ENCODE assay signal across 22 cellular contexts in the genomic region with DNA sequence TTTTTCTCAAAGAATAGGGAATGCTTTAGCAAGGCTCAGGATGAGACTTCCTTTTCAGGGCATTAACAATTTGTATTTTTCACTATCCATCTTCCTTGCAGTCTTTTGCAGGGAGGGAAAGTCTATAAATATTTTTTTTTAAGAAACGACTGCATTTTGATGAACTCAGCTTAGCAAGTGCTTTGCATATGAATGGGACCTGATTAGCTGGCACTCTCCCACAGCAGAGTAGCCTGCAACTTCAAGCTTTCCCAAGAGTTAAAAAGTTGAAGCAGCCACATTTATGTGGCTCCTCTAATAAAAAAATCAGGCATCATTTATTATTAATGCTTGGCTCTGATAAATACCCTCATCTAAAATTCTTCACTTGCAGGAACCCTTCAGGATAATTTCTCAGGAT.
"Had no signal": no experiment of that assay in that cellular context is flagged by ENCODE, and none has a peak within 500 bp of the region (broad histone marks: within the 10 kb centered on the region; RNA-seq: fewer than 3 reads in every experiment).

No MANE protein-coding gene starts in this region.

- ATAC-seq: effector memory CD8-positive, alpha-beta T cell; left cardiac atrium; left lung; naive thymus-derived CD4-positive, alpha-beta T cell; pancreas; right lobe of liver; stimulated activated naive CD8-positive, alpha-beta T cell treated with anti-CD3 and anti-CD28 coated beads, Interleukin-15, amount 100 ng/mL, for 72 hours had no signal

- H3K4me3 Mint-ChIP-seq: effector memory CD8-positive, alpha-beta T cell; naive thymus-derived CD4-positive, alpha-beta T cell; nephron; stimulated activated naive CD8-positive, alpha-beta T cell treated with anti-CD3 and anti-CD28 coated beads, Interleukin-15, amount 100 ng/mL, for 72 hours had no signal

- H3K9me3 Mint-ChIP-seq: effector memory CD8-positive, alpha-beta T cell had no signal

- H3K27ac Mint-ChIP-seq: effector memory CD8-positive, alpha-beta T cell; naive thymus-derived CD4-positive, alpha-beta T cell; nephron; progenitor cell of endocrine pancreas; stimulated activated naive CD8-positive, alpha-beta T cell treated with anti-CD3 and anti-CD28 coated beads, Interleukin-15, amount 100 ng/mL, for 72 hours had no signal

- H3K36me3 ChIP-seq: left lung, neutrophil, pancreas, right lobe of liver, suprapubic skin, vagina had no signal

- H3K27me3 ChIP-seq: left lung, neutrophil, pancreas, right lobe of liver, suprapubic skin, vagina had no signal

- DNase-seq: cortex of kidney; effector memory CD8-positive, alpha-beta T cell; hypothalamus; left cardiac atrium; left lung; mesenchymal stem cell; midbrain; naive thymus-derived CD4-positive, alpha-beta T cell; pancreas; small intestine; stimulated activated CD4-positive, alpha-beta T cell treated with anti-CD3 and anti-CD28 coated beads, Interleukin-15, amount 100 ng/mL, for 24 hours; stimulated activated CD4-positive, alpha-beta T cell treated with anti-CD3 and anti-CD28 coated beads, Interleukin-4, amount 100 ng/mL, for 1 hour; stimulated activated CD8-positive, alpha-beta memory T cell treated with anti-CD3 and anti-CD28 coated beads, Interleukin-4, amount 100 ng/mL, for 48 hours; stimulated activated naive CD4-positive, alpha-beta T cell; stimulated activated naive CD8-positive, alpha-beta T cell treated with anti-CD3 and anti-CD28 coated beads, Interleukin-15, amount 100 ng/mL, for 72 hours; trophoblast cell had no signal

- H3K4me1 Mint-ChIP-seq: stimulated activated naive CD8-positive, alpha-beta T cell treated with anti-CD3 and anti-CD28 coated beads, Interleukin-15, amount 100 ng/mL, for 72 hours had no signal

- H3K27me3 Mint-ChIP-seq: stimulated activated naive CD8-positive, alpha-beta T cell treated with anti-CD3 and anti-CD28 coated beads, Interleukin-15, amount 100 ng/mL, for 72 hours had no signal

- H3K4me1 ChIP-seq: left lung, pancreas, right lobe of liver, suprapubic skin, vagina had no signal

- H3K9me3 ChIP-seq: left lung, neutrophil, pancreas, right lobe of liver, suprapubic skin, vagina had no signal

- H3K27ac ChIP-seq: left lung, neutrophil, pancreas, right lobe of liver, suprapubic skin, vagina had no signal

- H3K4me3 ChIP-seq: left lung, pancreas, right lobe of liver, suprapubic skin, vagina had no signal
